26 cellular contexts compared by ENCODE assay signal in genomic region chr6:14130431-14131075, GRCh38. TPM values are rescaled to one million over a fixed set of nuclear protein-coding genes. Genes with fewer than 3 reads are reported as not detected.
DNase-seq lines count a peak whose midpoint lies in the region; ATAC-seq and TF ChIP-seq lines count a peak whose summit lies in the region.
"Had no signal": no experiment of that assay in that cellular context is flagged by ENCODE, and none has a peak within 500 bp of the region (broad histone marks: within the 10 kb centered on the region; RNA-seq: fewer than 3 reads in every experiment).

No MANE protein-coding gene starts in this region.

- no peaks in the 10 kb centered on the region for H3K9me3 ChIP-seq in WERI-Rb-1 (ENCODE audit: severe bottlenecking)
- H3K9me3 ChIP-seq: BLaER1 treated with 17β-estradiol and CSF1 and Interleukin-3, amounts not matched to agents 10 nM and 100 nM; esophagus squamous epithelium; tibial artery had no signal

- H3K27me3 Mint-ChIP-seq in T-helper 2 cell treated with Interferon-gamma antibody and Interleukin-4, amounts not matched to agents 5 μg/mL and 100 μg/mL, for 36 hours (ENCODE audit: low read depth): no peaks in the 10 kb centered on the region
- H3K27me3 Mint-ChIP-seq: activated naive CD8-positive, alpha-beta T cell treated with anti-CD3 and anti-CD28 coated beads for 36 hours; T-cell had no signal

- no peak overlapping the region for H3K4me3 Mint-ChIP-seq in T-helper 2 cell treated with Interferon-gamma antibody and Interleukin-4, amounts not matched to agents 5 μg/mL and 100 μg/mL, for 36 hours
- H3K4me3 Mint-ChIP-seq: activated CD8-positive, alpha-beta T cell treated with anti-CD3 and anti-CD28 coated beads, Interleukin-2, amount 10 ng/mL, durations not matched to agents 7 days and 5 days; activated naive CD8-positive, alpha-beta T cell treated with anti-CD3 and anti-CD28 coated beads for 36 hours; activated T-cell treated with anti-CD3 and anti-CD28 coated beads, Interleukin-2, amount 50 U/mL, for 4 hours; immature natural killer cell; neural progenitor cell; stimulated activated effector memory CD8-positive, alpha-beta T cell treated with anti-CD3 and anti-CD28 coated beads, Interleukin-12 subunit alpha, Interleukin-12 subunit beta, amount 100 ng/mL, for 72 hours; T-cell had no signal

- ATAC-seq in esophagus mucosa (peak; percentile 79), GM18909 (IDR thresholded peaks at IDR 0.05; ENCODE audit: poor library complexity, unreplicated experiment) (no peak), GM18907 (IDR thresholded peaks at IDR 0.05; ENCODE audit: unreplicated experiment) (no peak)
- ATAC-seq: activated CD8-positive, alpha-beta T cell treated with anti-CD3 and anti-CD28 coated beads, Interleukin-2, amount 10 ng/mL, durations not matched to agents 7 days and 5 days; activated T-cell treated with anti-CD3 and anti-CD28 coated beads, Interleukin-2, amount 50 U/mL, for 4 hours; stimulated activated effector memory CD8-positive, alpha-beta T cell treated with anti-CD3 and anti-CD28 coated beads, Interleukin-12 subunit alpha, Interleukin-12 subunit beta, amount 100 ng/mL, for 72 hours had no signal

- no peak overlapping the region for H3K4me3 ChIP-seq in WERI-Rb-1 (ENCODE audit: low read depth, low read length)
- H3K4me3 ChIP-seq: BLaER1 treated with 17β-estradiol and CSF1 and Interleukin-3, amounts not matched to agents 10 nM and 100 nM; dorsolateral prefrontal cortex; esophagus squamous epithelium; lung; neural progenitor cell; tibial artery had no signal

- H3K27ac Mint-ChIP-seq in T-helper 2 cell treated with Interferon-gamma antibody and Interleukin-4, amounts not matched to agents 5 μg/mL and 100 μg/mL, for 36 hours: peak overlapping the region; percentile 7
- H3K27ac Mint-ChIP-seq: activated CD8-positive, alpha-beta T cell treated with anti-CD3 and anti-CD28 coated beads, Interleukin-2, amount 10 ng/mL, durations not matched to agents 7 days and 5 days; activated naive CD8-positive, alpha-beta T cell treated with anti-CD3 and anti-CD28 coated beads for 36 hours; neural progenitor cell; T-cell had no signal

- H3K4me1 Mint-ChIP-seq in T-helper 2 cell treated with Interferon-gamma antibody and Interleukin-4, amounts not matched to agents 5 μg/mL and 100 μg/mL, for 36 hours (ENCODE audit: low read depth): peaks cover 23% of the 10 kb centered on the region

- H3K9me3 Mint-ChIP-seq in T-helper 2 cell treated with Interferon-gamma antibody and Interleukin-4, amounts not matched to agents 5 μg/mL and 100 μg/mL, for 36 hours: no peaks in the 10 kb centered on the region
- H3K9me3 Mint-ChIP-seq: activated naive CD8-positive, alpha-beta T cell treated with anti-CD3 and anti-CD28 coated beads for 36 hours; activated T-cell treated with anti-CD3 and anti-CD28 coated beads, Interleukin-2, amount 50 U/mL, for 4 hours; immature natural killer cell; neural progenitor cell; stimulated activated effector memory CD8-positive, alpha-beta T cell treated with anti-CD3 and anti-CD28 coated beads, Interleukin-12 subunit alpha, Interleukin-12 subunit beta, amount 100 ng/mL, for 72 hours; T-cell had no signal

- no peaks in the 10 kb centered on the region for H3K27me3 ChIP-seq in WERI-Rb-1 (ENCODE audit: insufficient read depth, low read depth, severe bottlenecking)
- H3K27me3 ChIP-seq: BLaER1 treated with 17β-estradiol and CSF1 and Interleukin-3, amounts not matched to agents 10 nM and 100 nM; dorsolateral prefrontal cortex; esophagus squamous epithelium; neural progenitor cell; tibial artery had no signal

- peaks cover 7% of the 10 kb centered on the region for H3K36me3 ChIP-seq in WERI-Rb-1
- H3K36me3 ChIP-seq: neural progenitor cell, tibial artery had no signal

- peaks cover 40% of the 10 kb centered on the region for H3K36me3 Mint-ChIP-seq in T-helper 2 cell treated with Interferon-gamma antibody and Interleukin-4, amounts not matched to agents 5 μg/mL and 100 μg/mL, for 36 hours (ENCODE audit: low read depth)

- H3K27ac ChIP-seq in WERI-Rb-1: no peak overlapping the region
- H3K27ac ChIP-seq: BLaER1 treated with 17β-estradiol and CSF1 and Interleukin-3, amounts not matched to agents 10 nM and 100 nM; esophagus squamous epithelium; neural progenitor cell; tibial artery; VCaP had no signal

- TF ChIP-seq CTCF in WERI-Rb-1 (IDR thresholded peaks at IDR 0.05; ENCODE audit: low read depth, low read length): no peak

- DNase-seq in T-helper 2 cell treated with Interferon-gamma antibody and Interleukin-4, amounts not matched to agents 5 μg/mL and 100 μg/mL, for 36 hours (ENCODE audit: low spot score): no peak
- DNase-seq in T-helper 2 cell: no peak
- DNase-seq in WERI-Rb-1: peak; percentile 4
- peak; percentile 41 for DNase-seq in renal cortical epithelial cell (ENCODE audit: low read depth)
- DNase-seq in NCI-H1105 treated with DMSO at 0.1 percent for 48 hours (lab: John Stamatoyannopoulos, UW): no peak
- DNase-seq: 8988T; activated CD8-positive, alpha-beta T cell treated with anti-CD3 and anti-CD28 coated beads, Interleukin-2, amount 10 ng/mL, durations not matched to agents 7 days and 5 days; activated naive CD8-positive, alpha-beta T cell treated with anti-CD3 and anti-CD28 coated beads for 36 hours; activated T-cell treated with anti-CD3 and anti-CD28 coated beads, Interleukin-2, amount 50 U/mL, for 4 hours; dorsolateral prefrontal cortex; esophagus squamous epithelium; head of caudate nucleus; immature natural killer cell; NCI-H1048; NCI-H510A; Right ventricle myocardium superior; T-cell; tibial artery had no signal

RNA-seq across cellular contexts. Expression of gene CD83, which starts 13.0 kb away (rescaled TPM):
- total RNA-seq in esophagus mucosa (0.48 TPM), renal cortical epithelial cell (5.4 and 11.3 TPM in 2 replicates)

Comparison
In these comparisons a context has a peak if more than half of its experiments do, and no peak if none do; other contexts are left out.
1. DNase-seq: peak in WERI-Rb-1 (single experiment) and renal cortical epithelial cell (single experiment); none in T-helper 2 cell treated with Interferon-gamma antibody and Interleukin-4, amounts not matched to agents 5 μg/mL and 100 μg/mL, for 36 hours (single experiment), T-helper 2 cell (0 of 5) and NCI-H1105 treated with DMSO at 0.1 percent for 48 hours (single experiment).